ENCODE assay signal across 25 cellular contexts in the genomic region with DNA sequence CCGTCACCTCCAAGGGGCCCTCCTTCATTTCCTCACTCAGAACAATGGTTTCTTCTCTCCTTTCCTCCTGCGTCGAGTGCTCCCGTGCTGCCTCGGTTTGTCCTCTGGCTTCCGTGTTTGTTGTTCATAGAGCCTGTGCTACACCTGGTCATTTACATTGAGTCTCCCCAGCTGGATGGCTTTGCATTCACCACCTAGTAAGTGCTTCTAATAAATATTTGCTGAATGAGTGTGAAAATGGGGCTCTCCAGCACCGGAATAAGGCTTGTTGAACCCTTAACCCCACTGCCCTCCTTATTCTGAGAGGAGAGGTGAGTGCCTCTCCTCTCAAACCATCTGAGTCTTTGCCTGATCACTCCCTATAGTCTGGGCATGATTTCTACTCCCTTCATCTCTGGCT.
DNase-seq lines count a peak whose midpoint lies in the region; ATAC-seq, FAIRE-seq and TF ChIP-seq lines count a peak whose summit lies in the region.
"Had no signal": no experiment of that assay in that cellular context is flagged by ENCODE, and none has a peak within 500 bp of the region (broad histone marks: within the 10 kb centered on the region; RNA-seq: fewer than 3 reads in every experiment).

No MANE protein-coding gene starts in this region.

- intact Hi-C loops in Right ventricle myocardium superior (cut with DNase I), result no loop called here

- H3K79me2 ChIP-seq in DND-41 (ENCODE audit: insufficient read depth, low read length), result peaks cover 3% of the 10 kb centered on the region; the same call in 1 of the 2 replicates

- TF ChIP-seq CTCF in DND-41 (IDR thresholded peaks at IDR 0.05; ENCODE audit: borderline replicate concordance, extremely low read depth, low read length, poor library complexity, severe bottlenecking) (no peak), lung (IDR thresholded peaks at IDR 0.05; ENCODE audit: control extremely low read depth, extremely low read depth) (no peak)

- DNase-seq in DMS53 (lab: John Stamatoyannopoulos, UW) (peak; percentile 38), DMS53 treated with DMSO at 0.1 percent for 48 hours (lab: John Stamatoyannopoulos, UW; ENCODE audit: unreplicated experiment) (no peak), DND-41 (no peak), NCI-H774 (lab: John Stamatoyannopoulos, UW) (peak; percentile 85), lung (ENCODE audit: low spot score) (no peak), D341Med (ENCODE audit: low spot score) (no peak), Right ventricle myocardium superior (no peak), RCC 7860 (ENCODE audit: low spot score) (no peak)
- DNase-seq: Caco-2; CD4-positive, CD25-positive, alpha-beta regulatory T cell; CD8-positive, alpha-beta T cell; DMS 273 treated with DMSO at 0.1 percent for 48 hours; EL; GDM1; GOT3; HFFc6 had no signal

- no peak for FAIRE-seq in RCC 7860 (lab: Jason Lieb, UNC)
- FAIRE-seq: A204.1, D721Med, GM12878, GM19239, H54 had no signal

- H3K4me2 ChIP-seq in DND-41 (ENCODE audit: insufficient read depth, low read length), result no peak overlapping the region
- H3K4me2 ChIP-seq: BLaER1 had no signal

- no peak overlapping the region for H3K9ac ChIP-seq in DND-41 (ENCODE audit: low read depth, low read length)
- H3K9ac ChIP-seq: BLaER1 had no signal

- no peak for ATAC-seq in DND-41 (ENCODE audit: insufficient read depth, low read depth)
- ATAC-seq in lung (ENCODE audit: insufficient read depth, low FRiP score), result peak; percentile 36
- ATAC-seq in Right ventricle myocardium superior (ENCODE audit: poor library complexity), result no peak
- ATAC-seq: CD8-positive, alpha-beta T cell; GM12878 had no signal

- no peak overlapping the region for H2AFZ ChIP-seq in DND-41 (ENCODE audit: low read depth, low read length)

- 66 to 84% methylated on average over 7 of the region's 7 CpGs for WGBS in lung, 2 donors

- H3K27ac ChIP-seq in DND-41 (ENCODE audit: low read length), result 0 out of 2 replicates have a peak overlapping the region, but pooled peaks have one; percentile 23
- no peak overlapping the region for H3K27ac ChIP-seq in lung (ENCODE audit: low read depth in 1 of 2, low read length in 1 of 2)
- H3K27ac ChIP-seq: 22Rv1, BLaER1, C4-2B had no signal

- peaks cover 64% of the 10 kb centered on the region for H3K4me1 ChIP-seq in DND-41 (ENCODE audit: insufficient read depth, low read length)
- H3K4me1 ChIP-seq in lung (ENCODE audit: control insufficient read depth in 2 of 2, insufficient read depth in 2 of 2, low read length in 2 of 2), result no peaks in the 10 kb centered on the region
- H3K4me1 ChIP-seq: Caco-2 had no signal

- H3K36me3 ChIP-seq in DND-41 (ENCODE audit: insufficient read depth, low read length) (no peaks in the 10 kb centered on the region), lung (ENCODE audit: control insufficient read depth in 2 of 2, insufficient read depth in 2 of 2, low read length in 2 of 2) (no peaks in the 10 kb centered on the region)
- H3K36me3 ChIP-seq: BLaER1, HAP-1 had no signal

- H4K20me1 ChIP-seq in DND-41 (ENCODE audit: insufficient read depth, low read length), result no peaks in the 10 kb centered on the region
- H4K20me1 ChIP-seq: BLaER1 had no signal

- H3K9me3 ChIP-seq in DND-41 (ENCODE audit: insufficient read depth, low read length, severe bottlenecking) (no peaks in the 10 kb centered on the region), lung (ENCODE audit: control insufficient read depth in 2 of 2, insufficient read depth in 1 of 2, low read length in 1 of 2) (no peaks in the 10 kb centered on the region)
- H3K9me3 ChIP-seq: BLaER1, Caco-2, HAP-1 had no signal

- H3K4me3 ChIP-seq in DND-41 (ENCODE audit: low read depth in 1 of 2, low read length in 2 of 2) (no peak overlapping the region), lung (no peak overlapping the region)
- H3K4me3 ChIP-seq: BLaER1, GM12878, HAP-1 had no signal

- no peaks in the 10 kb centered on the region for H3K27me3 ChIP-seq in DND-41 (ENCODE audit: insufficient read depth, low read length, poor library complexity)
- H3K27me3 ChIP-seq in lung (ENCODE audit: control insufficient read depth, insufficient read depth), result no peaks in the 10 kb centered on the region
- H3K27me3 ChIP-seq: BLaER1 had no signal

Comparison
In these comparisons a context has a peak if more than half of its experiments do, and no peak if none do; other contexts are left out.
1. DNase-seq: peak in DMS53 (single experiment) and NCI-H774 (single experiment); none in DMS53 treated with DMSO at 0.1 percent for 48 hours (single experiment), DND-41 (single experiment), lung (single experiment), D341Med (single experiment), Right ventricle myocardium superior (single experiment) and RCC 7860 (single experiment).